8 cellular contexts compared by ENCODE assay signal in the genomic region with DNA sequence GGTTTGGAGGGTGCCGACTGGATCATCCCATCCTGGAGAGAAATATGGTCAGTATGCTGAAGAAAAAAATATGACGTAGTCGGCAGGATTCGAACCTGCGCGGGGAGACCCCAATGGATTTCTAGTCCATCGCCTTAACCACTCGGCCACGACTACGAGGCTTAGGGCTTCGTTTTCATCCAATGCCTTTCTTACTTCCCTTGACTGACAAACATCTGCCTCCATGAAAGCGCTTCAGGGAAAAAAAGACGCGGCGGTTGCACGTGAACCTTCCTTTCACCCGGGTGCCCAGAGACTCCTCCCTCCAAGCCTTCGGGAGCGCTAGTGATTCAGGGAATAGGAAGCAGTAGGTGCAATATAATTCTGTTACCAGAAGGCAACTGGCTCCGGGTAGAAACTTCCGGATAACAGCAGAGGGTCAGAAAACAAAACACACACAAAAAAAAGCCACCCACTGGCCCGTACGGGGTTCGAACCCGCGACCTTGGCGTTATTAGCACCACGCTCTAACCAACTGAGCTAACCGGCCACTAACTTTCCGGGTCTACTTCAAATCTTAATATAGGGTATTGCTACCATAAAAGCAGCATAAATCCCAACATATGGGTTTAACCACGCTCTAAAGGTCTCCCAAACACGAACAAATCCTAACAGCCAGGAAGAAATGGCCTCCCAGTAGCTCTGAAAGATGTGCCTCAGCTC. TPM values are rescaled to one million over a fixed set of nuclear protein-coding genes. Genes with fewer than 3 reads are reported as not detected.
DNase-seq lines count a peak whose midpoint lies in the region; ATAC-seq and TF ChIP-seq lines count a peak whose summit lies in the region.

No MANE protein-coding gene starts in this region.

- TF ChIP-seq CTCF in PC-3 (conservative IDR thresholded peaks at IDR 0.05; ENCODE audit: low read depth, low read length) (no peak), ascending aorta (IDR thresholded peaks at IDR 0.05) (no peak), progenitor cell of endocrine pancreas (IDR thresholded peaks at IDR 0.05; ENCODE audit: unreplicated experiment) (no peak)

- H3K9me3 ChIP-seq in PC-3 (ENCODE audit: low read length) (no peaks in the 10 kb centered on the region), ascending aorta (no peaks in the 10 kb centered on the region), right cardiac atrium (ENCODE audit: control insufficient read depth, low read length) (no peaks in the 10 kb centered on the region)

- H3K9me2 ChIP-seq in PC-3 (replicated peaks; ENCODE audit: low read length), result no peaks in the 10 kb centered on the region

- no peak overlapping the region for H3K4me2 ChIP-seq in PC-3 (ENCODE audit: low read length)

- H3K36me3 ChIP-seq in PC-3 (ENCODE audit: low read depth, low read length), result peaks cover 4% of the 10 kb centered on the region; the same call in 1 of the 2 replicates
- H3K36me3 ChIP-seq in ascending aorta, result peaks cover 40 to 44% of the 10 kb centered on the region in 2 donors

- H3K4me1 Mint-ChIP-seq in progenitor cell of endocrine pancreas (ENCODE audit: low read depth), result peaks cover 9% of the 10 kb centered on the region

- BruUV-seq in PC-3 (replicated peaks; lab: Mats Ljungman, UMichigan), result no TSS peak

- H3K79me2 ChIP-seq in PC-3 (ENCODE audit: low read length), result no peaks in the 10 kb centered on the region

- H3K4me3 Mint-ChIP-seq in progenitor cell of endocrine pancreas (ENCODE audit: low read depth), result peak overlapping the region; percentile 71

- H3K4me1 ChIP-seq in PC-3 (ENCODE audit: insufficient read depth, low read length) (peaks cover 10% of the 10 kb centered on the region), ascending aorta (peaks cover 8 to 14% of the 10 kb centered on the region in 2 donors), right cardiac atrium (ENCODE audit: control insufficient read depth, insufficient read depth, low read length) (peaks cover 5% of the 10 kb centered on the region)

- H3K27me3 ChIP-seq in PC-3 (ENCODE audit: low read length) (no peaks in the 10 kb centered on the region), ascending aorta (no peaks in the 10 kb centered on the region), right cardiac atrium (ENCODE audit: control insufficient read depth, insufficient read depth) (no peaks in the 10 kb centered on the region)

- WGBS in right cardiac atrium, result 7% methylated on average over 32 of the region's 32 CpGs

- no peak overlapping the region for H2AFZ ChIP-seq in PC-3 (ENCODE audit: low read length)

- intact Hi-C loops in PC-3 (cut with micrococcal nuclease), result no loop called here
- intact Hi-C loops in ascending aorta (cut with DNase I), result loop anchor here (10.0 kb wide), 1 partner anchor 158 kb away; a partner anchor contains a TSS
- intact Hi-C loops in right cardiac atrium (cut with DNase I), result loop anchor here in 3 of 4 donors (10.0 kb wide), 1 partner anchor 102 kb away; a partner anchor contains a TSS

- no peaks in the 10 kb centered on the region for H3K9me3 Mint-ChIP-seq in progenitor cell of endocrine pancreas (ENCODE audit: low read depth)

- H3K27ac ChIP-seq in PC-3 (ENCODE audit: low read length) (no peak overlapping the region), ascending aorta (peak overlapping the region; percentile 53 to 69), right cardiac atrium (ENCODE audit: low read length) (peak overlapping the region; percentile 59)

- no peaks in the 10 kb centered on the region for H3K27me3 Mint-ChIP-seq in progenitor cell of endocrine pancreas

- peak overlapping the region; percentile 90 for H3K27ac Mint-ChIP-seq in progenitor cell of endocrine pancreas

- CTCF ChIA-PET in PC-3 (lab: Charles Lee), result no interaction called here

- POLR2A ChIA-PET in PC-3 (lab: Charles Lee; ENCODE audit: unreplicated experiment), result no interaction called here

- peak; percentile 70 for DNase-seq in activated effector memory CD4-positive, alpha-beta T cell treated with anti-CD3 and anti-CD28 coated beads, Interleukin-2, amount 50 U/mL, for 16 hours
- no peak for DNase-seq in activated effector memory CD4-positive, alpha-beta T cell treated with Interleukin-2 at 50 U/mL for 16 hours
- DNase-seq in PC-3 (peak; percentile 3), ascending aorta (ENCODE audit: low spot score in 2 of 2) (peak; percentile 38 to 87), right cardiac atrium (peak; percentile 66 to 80 (median 80)), progenitor cell of endocrine pancreas (ENCODE audit: low spot score, unreplicated experiment) (peak; percentile 37), NCI-H774 (lab: John Stamatoyannopoulos, UW) (no peak)

- H3K4me3 ChIP-seq in PC-3 (ENCODE audit: low read length), result no peak overlapping the region
- peak overlapping the region; percentile 4 to 37 for H3K4me3 ChIP-seq in ascending aorta
- H3K4me3 ChIP-seq in right cardiac atrium (ENCODE audit: low read length), result peak overlapping the region; percentile 36

- ATAC-seq in PC-3, result no peak
- peak; percentile 6 to 10 for ATAC-seq in right cardiac atrium
- ATAC-seq in GM19324 (IDR thresholded peaks at IDR 0.05; ENCODE audit: low FRiP score, unreplicated experiment), result no peak

- peaks cover 4% of the 10 kb centered on the region for H3F3A ChIP-seq in PC-3 (ENCODE audit: low read length, unreplicated experiment)

- peaks cover 24% of the 10 kb centered on the region for H3K36me3 Mint-ChIP-seq in progenitor cell of endocrine pancreas (ENCODE audit: insufficient read depth)

- H4K20me1 ChIP-seq in PC-3 (ENCODE audit: low read length), result no peaks in the 10 kb centered on the region

- H3K9ac ChIP-seq in PC-3 (ENCODE audit: low read length), result no peak overlapping the region

RNA-seq across cellular contexts. Expression of a gene that starts 16.3 kb away (rescaled TPM):
- total RNA-seq in PC-3 (2014; rRNA removed) (72.3 and 82.9 TPM in 2 replicates), ascending aorta (not detected), right cardiac atrium (1 to 10 TPM in 2 of 4 donors, not detected in 2; 1.1 to 1.3 TPM), progenitor cell of endocrine pancreas (52.7 and 54.9 TPM in 2 replicates)
- polyA plus RNA-seq in right cardiac atrium, result 0.45 TPM

RNA-seq across cellular contexts. Expression of a gene that starts 21.2 kb away (rescaled TPM):
- 7.8 and 8.4 TPM in 2 replicates for total RNA-seq in PC-3 (2014; rRNA removed)
- 18.8 TPM for total RNA-seq in ascending aorta
- total RNA-seq in right cardiac atrium, result 10 to 100 TPM; 12.8 to 21.1 (median 17.2) TPM
- 12.4 TPM for polyA plus RNA-seq in right cardiac atrium
- 86.5 and 97.0 TPM in 2 replicates for total RNA-seq in progenitor cell of endocrine pancreas

RNA-seq across cellular contexts. Expression of a gene that starts 22.4 kb away (rescaled TPM):
- total RNA-seq in PC-3 (2014; rRNA removed) (29.0 and 59.6 TPM in 2 replicates), ascending aorta (108 TPM), right cardiac atrium (10 to 100 TPM; 12.4 to 19.7 (median 15.7) TPM), progenitor cell of endocrine pancreas (110 and 112 TPM in 2 replicates)
- 7.5 TPM for polyA plus RNA-seq in right cardiac atrium

RNA-seq across cellular contexts. Expression of a gene that starts 36.7 kb away (rescaled TPM):
- 5.9 and 7.3 TPM in 2 replicates for total RNA-seq in PC-3 (2014; rRNA removed)
- 29.5 TPM for total RNA-seq in ascending aorta
- 1 to 10 TPM; 7.0 to 9.9 (median 9.6) TPM for total RNA-seq in right cardiac atrium
- 7.3 TPM for polyA plus RNA-seq in right cardiac atrium
- total RNA-seq in progenitor cell of endocrine pancreas, result 5.2 and 5.3 TPM in 2 replicates

RNA-seq across cellular contexts. Expression of a gene that starts 50.5 kb away (rescaled TPM):
- 19.0 and 26.6 TPM in 2 replicates for total RNA-seq in PC-3 (2014; rRNA removed)
- total RNA-seq in ascending aorta, result 1.6 TPM
- total RNA-seq in right cardiac atrium, result 10 to 100 TPM in 2 of 4 donors, 1 to 10 TPM in 2; 7.1 to 11.4 (median 9.2) TPM
- polyA plus RNA-seq in right cardiac atrium, result 7.2 TPM
- total RNA-seq in progenitor cell of endocrine pancreas, result 24.6 and 28.1 TPM in 2 replicates

Comparison
In these comparisons a context has a peak if more than half of its experiments do, and no peak if none do; other contexts are left out.
1. DNase-seq: peak in activated effector memory CD4-positive, alpha-beta T cell treated with anti-CD3 and anti-CD28 coated beads, Interleukin-2, amount 50 U/mL, for 16 hours (single experiment), PC-3 (single experiment), ascending aorta (2 of 2), right cardiac atrium (3 of 3) and progenitor cell of endocrine pancreas (single experiment); none in activated effector memory CD4-positive, alpha-beta T cell treated with Interleukin-2 at 50 U/mL for 16 hours (single experiment) and NCI-H774 (single experiment).
2. ATAC-seq: peak in right cardiac atrium (2 of 2); none in PC-3 (single experiment) and GM19324 (single experiment).
3. RNA of a gene that starts 16.3 kb away (total RNA-seq): 72.3 to 82.9 TPM in PC-3 and 52.7 to 54.9 TPM in progenitor cell of endocrine pancreas; 1.1 to 1.3 TPM in right cardiac atrium and not detected in ascending aorta (single experiment); every median in the first group is over 10 times any median in the second.